Comparison of ENCODE assay signal across 9 cellular contexts in the genomic region with DNA sequence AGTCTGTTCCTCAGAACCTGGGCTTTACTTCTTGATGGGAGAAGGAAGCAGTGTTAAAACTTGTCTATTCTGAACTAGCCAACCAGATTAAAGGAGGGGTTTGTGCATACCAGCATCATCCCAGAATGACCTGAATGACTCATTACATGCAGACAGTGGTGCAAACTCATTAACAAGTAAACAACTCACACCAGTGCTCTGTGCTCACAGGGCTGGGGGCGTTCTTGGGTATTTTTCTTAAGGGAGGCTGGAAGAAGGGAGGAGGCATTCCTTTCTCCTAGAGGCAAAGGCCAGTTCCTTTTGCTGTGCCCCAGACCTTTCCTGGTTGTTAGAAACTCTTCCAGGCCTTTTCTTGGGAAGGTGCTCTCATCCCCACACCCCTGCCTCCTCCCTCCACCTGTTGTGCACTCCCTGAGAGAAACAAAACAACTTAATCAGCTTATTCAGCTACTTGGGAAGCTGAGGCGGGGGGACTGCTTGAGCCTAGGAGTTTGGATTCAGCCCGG. TPM values are rescaled to one million over a fixed set of nuclear protein-coding genes. Genes with fewer than 3 reads are reported as not detected.
A peak's percentile ranks its signal among the peaks of the same experiment; 100 is the strongest.
DNase-seq lines count a peak whose midpoint lies in the region; ATAC-seq and TF ChIP-seq lines count a peak whose summit lies in the region.
"Not testable (repeated sequence)": the region's sequence is repeated elsewhere in the genome, so short reads cannot be mapped to it uniquely, and the experiment has no call there.
"Had no signal": no experiment of that assay in that cellular context is flagged by ENCODE, and none has a peak within 500 bp of the region (broad histone marks: within the 10 kb centered on the region; RNA-seq: fewer than 3 reads in every experiment).

No MANE protein-coding gene starts in this region.

- not testable (repeated sequence) for H3K9me3 ChIP-seq in PC-3 (ENCODE audit: low read length); endodermal cell (ENCODE audit: control insufficient read depth, low read length)

- 74% methylated on average over 2 of the region's 3 CpGs; no CpG with 5 or more reads in 1 of the 2 experiments for WGBS in endodermal cell (ENCODE audit: insufficient coverage in 1 of 2, insufficient read length in 1 of 2), 2 experiments

- H3K4me3 ChIP-seq in PC-3 (ENCODE audit: low read length); endodermal cell (ENCODE audit: low read length); fibroblast of villous mesenchyme (ENCODE audit: low read depth, low read length); skin epidermis: not testable (repeated sequence)

- not testable (repeated sequence) for H3K4me1 ChIP-seq in PC-3 (ENCODE audit: insufficient read depth, low read length); endodermal cell (ENCODE audit: control insufficient read depth, insufficient read depth, low read length)

- H3K9ac ChIP-seq in PC-3 (ENCODE audit: low read length); endodermal cell (ENCODE audit: extremely low read depth, low read length, poor library complexity, severe bottlenecking): not testable (repeated sequence)

- not testable (repeated sequence) for H2AFZ ChIP-seq in PC-3 (ENCODE audit: low read length)

- peaks cover 21% of the 10 kb centered on the region for H3K36me3 Mint-ChIP-seq in endodermal cell (ENCODE audit: low read depth)

- intact Hi-C loops in PC-3 (cut with micrococcal nuclease): not testable (repeated sequence)

- not testable (repeated sequence) for H4K20me1 ChIP-seq in PC-3 (ENCODE audit: low read length)

- not testable (repeated sequence) for H3K36me3 ChIP-seq in PC-3 (ENCODE audit: low read depth, low read length); endodermal cell (ENCODE audit: control insufficient read depth, insufficient read depth, low read length)

- not testable (repeated sequence) for H3K27ac Mint-ChIP-seq in endodermal cell

- POLR2A ChIA-PET in PC-3 (lab: Charles Lee; ENCODE audit: unreplicated experiment): not testable (repeated sequence)

- DNase-seq in EL (peak; percentile 5), HT1080 (ENCODE audit: low read depth) (peak; percentile 30), PC-3 (peak; percentile 22), amniotic epithelial cell (ENCODE audit: low read depth) (peak; percentile 44), endodermal cell (peak; percentile 84), fibroblast of villous mesenchyme (ENCODE audit: low read depth) (peak; percentile 39), kidney tubule cell (ENCODE audit: low spot score) (peak; percentile 73)

- not testable (repeated sequence) for H3K79me2 ChIP-seq in PC-3 (ENCODE audit: low read length)

- not testable (repeated sequence) for ATAC-seq in PC-3

- not testable (repeated sequence) for H3K27me3 ChIP-seq in PC-3 (ENCODE audit: low read length); endodermal cell (ENCODE audit: control insufficient read depth, insufficient read depth, low read length, poor library complexity, severe bottlenecking)

- H3K27ac ChIP-seq in PC-3 (ENCODE audit: low read length); endodermal cell (ENCODE audit: low read depth, low read length): not testable (repeated sequence)
- H3K27ac ChIP-seq in skin epidermis: peak overlapping the region in 14 of 21 experiments; percentile 26 to 76 (median 64)

- H3K4me3 Mint-ChIP-seq in endodermal cell: not testable (repeated sequence)

- not testable (repeated sequence) for TF ChIP-seq CTCF in PC-3 (conservative IDR thresholded peaks at IDR 0.05; ENCODE audit: low read depth, low read length); endodermal cell (conservative IDR thresholded peaks at IDR 0.05); fibroblast of villous mesenchyme (IDR thresholded peaks at IDR 0.05; ENCODE audit: insufficient read depth, low read depth, low read length)

- CTCF ChIA-PET in PC-3 (lab: Charles Lee): not testable (repeated sequence)

- not testable (repeated sequence) for H3K9me2 ChIP-seq in PC-3 (replicated peaks; ENCODE audit: low read length)

- H3K4me2 ChIP-seq in PC-3 (ENCODE audit: low read length): not testable (repeated sequence)

- H3K27me3 Mint-ChIP-seq in endodermal cell (ENCODE audit: insufficient read depth): not testable (repeated sequence)

- H3K9me3 Mint-ChIP-seq in endodermal cell: peaks cover 21% of the 10 kb centered on the region

- BruUV-seq in PC-3 (replicated peaks; lab: Mats Ljungman, UMichigan): not testable (repeated sequence)

- not testable (repeated sequence) for H3F3A ChIP-seq in PC-3 (ENCODE audit: low read length, unreplicated experiment)

- H3K4me1 Mint-ChIP-seq in endodermal cell: peaks cover 11% of the 10 kb centered on the region

RNA-seq across cellular contexts. Expression of gene FANK1, which starts 6.8 kb away (rescaled TPM):
- 0.42 TPM in 1 of 2 replicates, not detected in the other for total RNA-seq in HT1080 (2014; rRNA removed; shearing (Covaris generic))
- polyA plus RNA-seq in HT1080 (2015; cell fraction: cytosol; rRNA removed): 0.43 and 0.50 TPM in 2 replicates
- 2.2 and 2.3 TPM in 2 replicates for polyA plus RNA-seq in HT1080 (2015; cell fraction: nucleus; rRNA removed)
- 0.95 and 2.4 TPM in 2 replicates for total RNA-seq in PC-3 (2014; rRNA removed)
- 10 to 100 TPM in 1 of 2 donors, 1 to 10 TPM in 1; 7.7 to 10.0 TPM for total RNA-seq in endodermal cell
- polyA plus RNA-seq in endodermal cell (2013, experiment 1 of 2): 4.0 TPM
- polyA plus RNA-seq in endodermal cell (2013, experiment 2 of 2): 3.5 TPM
- 2.9 and 3.0 TPM in 2 replicates for total RNA-seq in fibroblast of villous mesenchyme
- total RNA-seq: H1 had no signal

RNA-seq across cellular contexts. Expression of gene DHX32, which starts 22.1 kb away (rescaled TPM):
- total RNA-seq in HT1080 (2014; rRNA removed; shearing (Covaris generic)): 28.6 and 32.7 TPM in 2 replicates
- polyA plus RNA-seq in HT1080 (2015; cell fraction: cytosol; rRNA removed): 31.4 and 35.8 TPM in 2 replicates
- polyA plus RNA-seq in HT1080 (2015; cell fraction: nucleus; rRNA removed): 46.2 and 46.4 TPM in 2 replicates
- total RNA-seq in PC-3 (2014; rRNA removed) (31.0 and 38.7 TPM in 2 replicates), endodermal cell (10 to 100 TPM; 25.4 to 38.1 TPM), fibroblast of villous mesenchyme (40.3 and 48.8 TPM in 2 replicates)
- 25.7 TPM for polyA plus RNA-seq in endodermal cell (2013, experiment 1 of 2)
- polyA plus RNA-seq in endodermal cell (2013, experiment 2 of 2): 26.2 TPM

Comparison
In these comparisons a context has a peak if more than half of its experiments do, and no peak if none do; other contexts are left out.
1. DNase-seq: peak in every context shown above with its lines; median percentile 84 in endodermal cell; 73 in kidney tubule cell; 44 in amniotic epithelial cell; 39 in fibroblast of villous mesenchyme; 30 in HT1080; 22 in PC-3; 5 in EL.